In genomic region chr7:98418636-98419315, GRCh38 we compare ENCODE assay signal across 1 cellular context.
A peak's percentile ranks its signal among the peaks of the same experiment; 100 is the strongest.
TF ChIP-seq lines count a peak whose summit lies in the region.

No MANE protein-coding gene starts in this region.

TF ChIP-seq in GM12878, 131 proteins besides CTCF, POLR2A, EP300 and RAD21 (continued from another document):
- TF ChIP-seq BCL3 (IDR thresholded peaks at IDR 0.05; ENCODE audit: borderline replicate concordance, insufficient read depth, low read depth, low read length, poor library complexity, severe bottlenecking), result peak; percentile 86
- no peak for TF ChIP-seq GATAD2B (conservative IDR thresholded peaks at IDR 0.05; ENCODE audit: low read depth)
